35 cellular contexts compared by ENCODE assay signal in the genomic region with DNA sequence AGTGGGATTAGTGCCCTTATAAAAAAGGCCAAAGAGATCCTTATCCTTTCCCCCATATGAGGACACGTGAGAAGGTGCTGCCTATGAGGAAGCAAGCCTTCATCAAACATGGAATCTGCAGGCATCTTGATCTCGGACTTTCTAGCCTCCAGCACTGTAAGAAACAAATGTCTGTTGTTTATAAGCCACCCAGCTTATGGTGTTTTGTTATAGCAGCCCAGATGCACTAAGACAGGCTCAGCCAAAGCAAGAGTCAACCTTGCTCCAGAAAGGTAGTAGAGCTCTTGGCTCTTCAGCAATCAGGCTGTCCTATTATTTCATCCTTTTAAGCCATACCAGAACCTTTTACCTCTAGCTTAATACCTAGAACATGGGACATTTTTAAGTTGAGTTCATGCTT.
"Had no signal": no experiment of that assay in that cellular context is flagged by ENCODE, and none has a peak within 500 bp of the region (broad histone marks: within the 10 kb centered on the region; RNA-seq: fewer than 3 reads in every experiment).

No MANE protein-coding gene starts in this region.

- DNase-seq: activated B cell treated with CpG ODN at 0.5 μM for 24 hours; activated CD4-positive, alpha-beta memory T cell treated with anti-CD3 and anti-CD28 coated beads for 36 hours; activated CD4-positive, alpha-beta T cell treated with anti-CD3 and anti-CD28 coated beads for 4 hours; activated CD4-positive, alpha-beta T cell treated with anti-CD3 and anti-CD28 coated beads, Interleukin-2, amount 10 ng/mL, durations not matched to agents 24 days and 14 days; activated CD4-positive, alpha-beta T cell treated with anti-CD3 and anti-CD28 coated beads, Interleukin-2, amount 50 U/mL, for 1 hour; activated CD4-positive, alpha-beta T cell treated with anti-CD3 and anti-CD28 coated beads, Interleukin-2, amount 50 U/mL, for 4 hours; activated CD4-positive, CD25-positive, alpha-beta regulatory T cell treated with anti-CD3 and anti-CD28 coated beads, Interleukin-2, amount 50 U/mL, for 72 hours; activated CD8-positive, alpha-beta memory T cell treated with anti-CD3 and anti-CD28 coated beads, Interleukin-2, amount 50 U/mL, for 4 hours; activated CD8-positive, alpha-beta T cell treated with anti-CD3 and anti-CD28 coated beads for 36 hours; activated effector memory CD4-positive, alpha-beta T cell treated with anti-CD3 and anti-CD28 coated beads, Interleukin-2, amount 50 U/mL, for 16 hours; activated gamma-delta T cell treated with Interleukin-2 at 50 U/mL for 16 hours; activated naive CD4-positive, alpha-beta T cell; activated naive CD4-positive, alpha-beta T cell treated with anti-CD3 and anti-CD28 coated beads for 36 hours; activated naive CD4-positive, alpha-beta T cell treated with anti-CD3 and anti-CD28 coated beads, Interleukin-2, amount 50 U/mL, for 16 hours; activated naive CD8-positive, alpha-beta T cell treated with anti-CD3 and anti-CD28 coated beads for 36 hours; activated T-cell treated with anti-CD3 and anti-CD28 coated beads for 4 hours; activated T-cell treated with anti-CD3 and anti-CD28 coated beads, Interleukin-2, amount 50 U/mL, for 1 hour; activated T-cell treated with anti-CD3 and anti-CD28 coated beads, Interleukin-2, amount 50 U/mL, for 4 hours; activated T-cell treated with anti-CD3 and anti-CD28 coated beads, Interleukin-2, amount 50 U/mL, for 72 hours; adrenal gland; amniotic stem cell; aorta; body of pancreas; brain microvascular endothelial cell; caudate nucleus; cerebellar nuclear complex; T-helper 2 cell; T-helper 9 cell had no signal

- H3K9me3 ChIP-seq: adrenal gland, body of pancreas, breast epithelium had no signal

- ATAC-seq: activated CD8-positive, alpha-beta T cell treated with anti-CD3 and anti-CD28 coated beads for 36 hours; activated naive CD4-positive, alpha-beta T cell treated with anti-CD3 and anti-CD28 coated beads, Interleukin-2, amount 50 U/mL, for 72 hours; activated T-cell treated with anti-CD3 and anti-CD28 coated beads, Interleukin-2, amount 50 U/mL, for 4 hours; activated T-cell treated with anti-CD3 and anti-CD28 coated beads, Interleukin-2, amount 50 U/mL, for 72 hours; activated T-helper 17 cell treated with anti-CD3 and anti-CD28 coated beads, Interleukin-2, amount 50 U/mL, for 72 hours; body of pancreas had no signal

- H3K27me3 ChIP-seq: adrenal gland, body of pancreas, brain microvascular endothelial cell, breast epithelium, cardiac muscle cell had no signal

- H3K4me3 ChIP-seq: adrenal gland, body of pancreas, breast epithelium, cardiac muscle cell had no signal

- FAIRE-seq: astrocyte, TTC549 had no signal

- H3K36me3 ChIP-seq: adrenal gland, brain microvascular endothelial cell, breast epithelium, cardiac muscle cell had no signal

- H3K4me1 ChIP-seq: adrenal gland, body of pancreas, breast epithelium had no signal

- H3K27ac ChIP-seq: adrenal gland, body of pancreas, brain microvascular endothelial cell, breast epithelium, cardiac muscle cell, VCaP had no signal
